ENCODE assay signal across 8 cellular contexts in genomic region chr6:105484238-105485161, GRCh38.
A peak's percentile ranks its signal among the peaks of the same experiment; 100 is the strongest.
DNase-seq lines count a peak whose midpoint lies in the region; ATAC-seq and FAIRE-seq lines count a peak whose summit lies in the region.

No MANE protein-coding gene starts in this region.

- H3K27me3 Mint-ChIP-seq in activated naive CD8-positive, alpha-beta T cell = peaks cover 4% of the 10 kb centered on the region
- peaks cover 9% of the 10 kb centered on the region for H3K27me3 Mint-ChIP-seq in activated naive CD8-positive, alpha-beta T cell treated with anti-CD3 and anti-CD28 coated beads for 36 hours

- H2BK120ac ChIP-seq in mesendoderm (ENCODE audit: low read depth, low read length) = no peak overlapping the region

- H3K4me1 Mint-ChIP-seq in activated naive CD8-positive, alpha-beta T cell (ENCODE audit: low read depth) = peaks cover 3% of the 10 kb centered on the region
- peaks cover 5% of the 10 kb centered on the region for H3K4me1 Mint-ChIP-seq in activated naive CD8-positive, alpha-beta T cell treated with anti-CD3 and anti-CD28 coated beads for 36 hours

- no peaks in the 10 kb centered on the region for H3K79me1 ChIP-seq in mesendoderm (ENCODE audit: low read length)

- no peaks in the 10 kb centered on the region for H3K4me1 ChIP-seq in mesendoderm (ENCODE audit: control insufficient read depth, low read depth, low read length)

- no peak overlapping the region for H3K4me3 Mint-ChIP-seq in activated naive CD8-positive, alpha-beta T cell
- H3K4me3 Mint-ChIP-seq in activated naive CD8-positive, alpha-beta T cell treated with anti-CD3 and anti-CD28 coated beads for 36 hours = no peak overlapping the region

- H3K18ac ChIP-seq in mesendoderm (ENCODE audit: low read length) = no peak overlapping the region

- no peaks in the 10 kb centered on the region for H3K27me3 ChIP-seq in mesendoderm (ENCODE audit: insufficient read depth, low read length, poor library complexity)

- H3K36me3 Mint-ChIP-seq in activated naive CD8-positive, alpha-beta T cell = no peaks in the 10 kb centered on the region
- no peaks in the 10 kb centered on the region for H3K36me3 Mint-ChIP-seq in activated naive CD8-positive, alpha-beta T cell treated with anti-CD3 and anti-CD28 coated beads for 36 hours

- WGBS in mesendoderm (ENCODE audit: extremely low coverage, insufficient coverage, low lambda C conversion rate) = no CpG with 5 or more reads among the region's 12 CpGs

- no peaks in the 10 kb centered on the region for H3K9me3 Mint-ChIP-seq in activated naive CD8-positive, alpha-beta T cell (ENCODE audit: low read depth)
- H3K9me3 Mint-ChIP-seq in activated naive CD8-positive, alpha-beta T cell treated with anti-CD3 and anti-CD28 coated beads for 36 hours = no peaks in the 10 kb centered on the region

- no peak for FAIRE-seq in HTR-8/SVneo (lab: Jason Lieb, UNC)
- peak; percentile 33 for FAIRE-seq in colon (lab: Jason Lieb, UNC)

- H3K23ac ChIP-seq in mesendoderm (ENCODE audit: low read length) = no peak overlapping the region

- no peak overlapping the region for H3K4me2 ChIP-seq in mesendoderm (ENCODE audit: low read length)

- DNase-seq in activated naive CD8-positive, alpha-beta T cell treated with anti-CD3 and anti-CD28 coated beads for 36 hours = no peak
- DNase-seq in HTR-8/SVneo (ENCODE audit: insufficient read length, low spot score) (peak; percentile 23), OCI-M1 (lab: John Stamatoyannopoulos, UW) (peak; percentile 87), mesendoderm (peak; percentile 70)

- no peak overlapping the region for H2BK5ac ChIP-seq in mesendoderm (ENCODE audit: low read length)

- H3K79me2 ChIP-seq in mesendoderm (ENCODE audit: control insufficient read depth, insufficient read depth, low read length) = no peaks in the 10 kb centered on the region

- H3K56ac ChIP-seq in mesendoderm (ENCODE audit: low read length) = no peak overlapping the region

- no peak overlapping the region for H2AK5ac ChIP-seq in mesendoderm (ENCODE audit: low read length)

- H2BK15ac ChIP-seq in mesendoderm (replicated peaks; ENCODE audit: low read depth) = no peak overlapping the region

- ATAC-seq in GM18520 (IDR thresholded peaks at IDR 0.05; ENCODE audit: unreplicated experiment) = no peak
- ATAC-seq in GM21526 (IDR thresholded peaks at IDR 0.05; ENCODE audit: low FRiP score, unreplicated experiment) = no peak

- H3K4ac ChIP-seq in mesendoderm (ENCODE audit: low read depth, low read length) = no peak overlapping the region

- H3K27ac Mint-ChIP-seq in activated naive CD8-positive, alpha-beta T cell = peak overlapping the region; percentile 48
- no peak overlapping the region for H3K27ac Mint-ChIP-seq in activated naive CD8-positive, alpha-beta T cell treated with anti-CD3 and anti-CD28 coated beads for 36 hours

- no peak overlapping the region for H4K5ac ChIP-seq in mesendoderm (ENCODE audit: low read length)

- no peak overlapping the region for H3K9ac ChIP-seq in mesendoderm (ENCODE audit: low read length)

- no peak overlapping the region for H4K8ac ChIP-seq in mesendoderm (ENCODE audit: low read depth, low read length)

- H3K36me3 ChIP-seq in mesendoderm (ENCODE audit: control insufficient read depth, insufficient read depth, low read length) = no peaks in the 10 kb centered on the region

- no peak overlapping the region for H3K4me3 ChIP-seq in mesendoderm (ENCODE audit: low read length)

- no peak overlapping the region for H3K27ac ChIP-seq in mesendoderm (ENCODE audit: low read depth, low read length)
